In the genomic region with DNA sequence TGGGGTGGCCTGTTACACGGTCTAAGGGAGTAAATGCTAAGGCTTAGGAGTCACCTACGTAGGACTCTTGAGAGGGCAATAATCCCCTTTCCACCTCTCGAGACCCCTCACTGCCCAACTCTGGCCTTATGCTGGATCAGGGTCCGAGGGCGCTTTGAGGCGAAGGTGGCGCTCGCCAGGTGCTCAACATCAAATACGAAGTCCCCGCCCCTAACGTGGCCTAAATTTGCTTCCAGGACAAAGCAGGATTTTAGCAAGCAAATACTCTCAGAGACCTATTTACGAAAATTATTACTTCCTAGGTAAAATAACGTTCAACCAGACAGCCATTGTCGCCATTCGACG, we compare ENCODE assay signal across 1 cellular context.
TF ChIP-seq lines count a peak whose summit lies in the region.

No MANE protein-coding gene starts in this region.

TF ChIP-seq in HepG2, 621 proteins besides CTCF, POLR2A, EP300 and RAD21 (continues in another document):
- TF ChIP-seq NFYC (CRISPR knock-in tag; IDR thresholded peaks at IDR 0.05) (no peak), ZNF546 (CRISPR knock-in tag; conservative IDR thresholded peaks at IDR 0.05) (peak; percentile 87; the same call in 1 of the 2 replicates), ELF1 (CRISPR knock-in tag; IDR thresholded peaks at IDR 0.05) (no peak), SOX5 (CRISPR knock-in tag; IDR thresholded peaks at IDR 0.05; ENCODE audit: borderline replicate concordance) (no peak), ZNF768 (CRISPR knock-in tag; IDR thresholded peaks at IDR 0.05) (no peak), ZNF230 (CRISPR knock-in tag; IDR thresholded peaks at IDR 0.05) (no peak; the same call in 1 of the 2 replicates), MXD4 (CRISPR knock-in tag; IDR thresholded peaks at IDR 0.05) (0 out of 2 replicates have a peak, but pooled peaks have one; percentile 19), ARID4A (CRISPR knock-in tag; IDR thresholded peaks at IDR 0.05; ENCODE audit: borderline replicate concordance) (peak; percentile 52; the same call in 1 of the 2 replicates), MED1 (CRISPR knock-in tag; IDR thresholded peaks at IDR 0.05) (no peak), ZC3H4 (CRISPR knock-in tag; IDR thresholded peaks at IDR 0.05; ENCODE audit: borderline replicate concordance) (peak; percentile 27; the same call in 1 of the 2 replicates), ZNF124 (CRISPR knock-in tag; IDR thresholded peaks at IDR 0.05) (no peak), ATF1 (CRISPR knock-in tag; IDR thresholded peaks at IDR 0.05) (peak; percentile 53; the same call in 1 of the 2 replicates), SNAPC5 (CRISPR knock-in tag; IDR thresholded peaks at IDR 0.05; ENCODE audit: borderline replicate concordance) (no peak), ZSCAN20 (CRISPR knock-in tag; IDR thresholded peaks at IDR 0.05; ENCODE audit: borderline replicate concordance) (0 out of 2 replicates have a peak, but pooled peaks have one; percentile 15), ZNF253 (CRISPR knock-in tag; IDR thresholded peaks at IDR 0.05; ENCODE audit: borderline replicate concordance) (no peak), ETV6 (CRISPR knock-in tag; conservative IDR thresholded peaks at IDR 0.05) (0 out of 2 replicates have a peak, but pooled peaks have one; percentile 21), ATRX (CRISPR knock-in tag; IDR thresholded peaks at IDR 0.05; ENCODE audit: borderline replicate concordance) (peak; percentile 46; the same call in 1 of the 2 replicates), ZC3H13 (CRISPR knock-in tag; IDR thresholded peaks at IDR 0.05) (peak; percentile 67; the same call in 1 of the 2 replicates), ZFX (CRISPR knock-in tag; IDR thresholded peaks at IDR 0.05; ENCODE audit: low read depth) (peak; percentile 84), RBM39 (IDR thresholded peaks at IDR 0.05; ENCODE audit: low read depth, low read length, poor library complexity, severe bottlenecking) (peak; percentile 28), KLF12 (CRISPR knock-in tag; IDR thresholded peaks at IDR 0.05; ENCODE audit: borderline replicate concordance) (0 out of 2 replicates have a peak, but pooled peaks have one; percentile 28), ZNF878 (CRISPR knock-in tag; IDR thresholded peaks at IDR 0.05) (peak; percentile 76; the same call in 1 of the 2 replicates), NCOR1 (IDR thresholded peaks at IDR 0.05; ENCODE audit: borderline replicate concordance, low read length) (peak; percentile 2; the same call in 1 of the 2 replicates), NFE2 (CRISPR knock-in tag; IDR thresholded peaks at IDR 0.05) (no peak), ZNF18 (CRISPR knock-in tag; IDR thresholded peaks at IDR 0.05; ENCODE audit: insufficient replicate concordance) (no peak), IRF1 (CRISPR knock-in tag; IDR thresholded peaks at IDR 0.05; ENCODE audit: low read depth) (peak; percentile 8; the same call in 1 of the 2 replicates), TAF15 (IDR thresholded peaks at IDR 0.05; ENCODE audit: low read depth, low read length, poor library complexity, severe bottlenecking) (no peak), MXI1 (IDR thresholded peaks at IDR 0.05; ENCODE audit: borderline replicate concordance, low read depth, low read length) (no peak), ZNF607 (CRISPR knock-in tag; IDR thresholded peaks at IDR 0.05; ENCODE audit: borderline replicate concordance) (no peak), ZNF737 (CRISPR knock-in tag; IDR thresholded peaks at IDR 0.05; ENCODE audit: borderline replicate concordance) (no peak), ZNF792 (CRISPR knock-in tag; IDR thresholded peaks at IDR 0.05) (no peak), ZSCAN9 (CRISPR knock-in tag; IDR thresholded peaks at IDR 0.05; ENCODE audit: borderline replicate concordance) (no peak), HNF4A (CRISPR knock-in tag; IDR thresholded peaks at IDR 0.05) (no peak), THRA (CRISPR knock-in tag; IDR thresholded peaks at IDR 0.05; ENCODE audit: borderline replicate concordance) (no peak)
- TF ChIP-seq, protein P1, sequence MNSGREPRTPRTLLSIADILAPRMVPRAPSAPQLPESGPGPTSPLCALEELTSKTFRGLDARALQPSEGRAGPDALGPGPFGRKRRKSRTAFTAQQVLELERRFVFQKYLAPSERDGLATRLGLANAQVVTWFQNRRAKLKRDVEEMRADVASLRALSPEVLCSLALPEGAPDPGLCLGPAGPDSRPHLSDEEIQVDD (CRISPR knock-in tag; IDR thresholded peaks at IDR 0.05; ENCODE audit: borderline replicate concordance): 0 out of 2 replicates have a peak, but pooled peaks have one; percentile 30
- TF ChIP-seq, protein P2, sequence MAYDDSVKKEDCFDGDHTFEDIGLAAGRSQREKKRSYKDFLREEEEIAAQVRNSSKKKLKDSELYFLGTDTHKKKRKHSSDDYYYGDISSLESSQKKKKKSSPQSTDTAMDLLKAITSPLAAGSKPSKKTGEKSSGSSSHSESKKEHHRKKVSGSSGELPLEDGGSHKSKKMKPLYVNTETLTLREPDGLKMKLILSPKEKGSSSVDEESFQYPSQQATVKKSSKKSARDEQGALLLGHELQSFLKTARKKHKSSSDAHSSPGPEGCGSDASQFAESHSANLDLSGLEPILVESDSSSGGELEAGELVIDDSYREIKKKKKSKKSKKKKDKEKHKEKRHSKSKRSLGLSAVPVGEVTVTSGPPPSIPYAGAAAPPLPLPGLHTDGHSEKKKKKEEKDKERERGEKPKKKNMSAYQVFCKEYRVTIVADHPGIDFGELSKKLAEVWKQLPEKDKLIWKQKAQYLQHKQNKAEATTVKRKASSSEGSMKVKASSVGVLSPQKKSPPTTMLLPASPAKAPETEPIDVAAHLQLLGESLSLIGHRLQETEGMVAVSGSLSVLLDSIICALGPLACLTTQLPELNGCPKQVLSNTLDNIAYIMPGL (CRISPR knock-in tag; IDR thresholded peaks at IDR 0.05; ENCODE audit: borderline replicate concordance in 1 of 2, low read depth in 1 of 2): peak in 1 of 2 experiments; percentile 87; a peak in 1 of 4 replicates
- TF ChIP-seq, protein P3, sequence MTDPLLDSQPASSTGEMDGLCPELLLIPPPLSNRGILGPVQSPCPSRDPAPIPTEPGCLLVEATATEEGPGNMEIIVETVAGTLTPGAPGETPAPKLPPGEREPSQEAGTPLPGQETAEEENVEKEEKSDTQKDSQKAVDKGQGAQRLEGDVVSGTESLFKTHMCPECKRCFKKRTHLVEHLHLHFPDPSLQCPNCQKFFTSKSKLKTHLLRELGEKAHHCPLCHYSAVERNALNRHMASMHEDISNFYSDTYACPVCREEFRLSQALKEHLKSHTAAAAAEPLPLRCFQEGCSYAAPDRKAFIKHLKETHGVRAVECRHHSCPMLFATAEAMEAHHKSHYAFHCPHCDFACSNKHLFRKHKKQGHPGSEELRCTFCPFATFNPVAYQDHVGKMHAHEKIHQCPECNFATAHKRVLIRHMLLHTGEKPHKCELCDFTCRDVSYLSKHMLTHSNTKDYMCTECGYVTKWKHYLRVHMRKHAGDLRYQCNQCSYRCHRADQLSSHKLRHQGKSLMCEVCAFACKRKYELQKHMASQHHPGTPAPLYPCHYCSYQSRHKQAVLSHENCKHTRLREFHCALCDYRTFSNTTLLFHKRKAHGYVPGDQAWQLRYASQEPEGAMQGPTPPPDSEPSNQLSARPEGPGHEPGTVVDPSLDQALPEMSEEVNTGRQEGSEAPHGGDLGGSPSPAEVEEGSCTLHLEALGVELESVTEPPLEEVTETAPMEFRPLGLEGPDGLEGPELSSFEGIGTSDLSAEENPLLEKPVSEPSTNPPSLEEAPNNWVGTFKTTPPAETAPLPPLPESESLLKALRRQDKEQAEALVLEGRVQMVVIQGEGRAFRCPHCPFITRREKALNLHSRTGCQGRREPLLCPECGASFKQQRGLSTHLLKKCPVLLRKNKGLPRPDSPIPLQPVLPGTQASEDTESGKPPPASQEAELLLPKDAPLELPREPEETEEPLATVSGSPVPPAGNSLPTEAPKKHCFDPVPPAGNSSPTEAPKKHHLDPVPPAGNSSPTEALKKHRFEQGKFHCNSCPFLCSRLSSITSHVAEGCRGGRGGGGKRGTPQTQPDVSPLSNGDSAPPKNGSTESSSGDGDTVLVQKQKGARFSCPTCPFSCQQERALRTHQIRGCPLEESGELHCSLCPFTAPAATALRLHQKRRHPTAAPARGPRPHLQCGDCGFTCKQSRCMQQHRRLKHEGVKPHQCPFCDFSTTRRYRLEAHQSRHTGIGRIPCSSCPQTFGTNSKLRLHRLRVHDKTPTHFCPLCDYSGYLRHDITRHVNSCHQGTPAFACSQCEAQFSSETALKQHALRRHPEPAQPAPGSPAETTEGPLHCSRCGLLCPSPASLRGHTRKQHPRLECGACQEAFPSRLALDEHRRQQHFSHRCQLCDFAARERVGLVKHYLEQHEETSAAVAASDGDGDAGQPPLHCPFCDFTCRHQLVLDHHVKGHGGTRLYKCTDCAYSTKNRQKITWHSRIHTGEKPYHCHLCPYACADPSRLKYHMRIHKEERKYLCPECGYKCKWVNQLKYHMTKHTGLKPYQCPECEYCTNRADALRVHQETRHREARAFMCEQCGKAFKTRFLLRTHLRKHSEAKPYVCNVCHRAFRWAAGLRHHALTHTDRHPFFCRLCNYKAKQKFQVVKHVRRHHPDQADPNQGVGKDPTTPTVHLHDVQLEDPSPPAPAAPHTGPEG (CRISPR knock-in tag; IDR thresholded peaks at IDR 0.05): peak; percentile 15; the same call in 1 of the 2 replicates
- TF ChIP-seq, protein P4, sequence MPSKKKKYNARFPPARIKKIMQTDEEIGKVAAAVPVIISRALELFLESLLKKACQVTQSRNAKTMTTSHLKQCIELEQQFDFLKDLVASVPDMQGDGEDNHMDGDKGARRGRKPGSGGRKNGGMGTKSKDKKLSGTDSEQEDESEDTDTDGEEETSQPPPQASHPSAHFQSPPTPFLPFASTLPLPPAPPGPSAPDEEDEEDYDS (CRISPR knock-in tag; IDR thresholded peaks at IDR 0.05): no peak
- TF ChIP-seq, protein P5, sequence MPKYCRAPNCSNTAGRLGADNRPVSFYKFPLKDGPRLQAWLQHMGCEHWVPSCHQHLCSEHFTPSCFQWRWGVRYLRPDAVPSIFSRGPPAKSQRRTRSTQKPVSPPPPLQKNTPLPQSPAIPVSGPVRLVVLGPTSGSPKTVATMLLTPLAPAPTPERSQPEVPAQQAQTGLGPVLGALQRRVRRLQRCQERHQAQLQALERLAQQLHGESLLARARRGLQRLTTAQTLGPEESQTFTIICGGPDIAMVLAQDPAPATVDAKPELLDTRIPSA (CRISPR knock-in tag; IDR thresholded peaks at IDR 0.05; ENCODE audit: borderline replicate concordance): peak; percentile 54; the same call in 1 of the 2 replicates
- TF ChIP-seq, protein P6, sequence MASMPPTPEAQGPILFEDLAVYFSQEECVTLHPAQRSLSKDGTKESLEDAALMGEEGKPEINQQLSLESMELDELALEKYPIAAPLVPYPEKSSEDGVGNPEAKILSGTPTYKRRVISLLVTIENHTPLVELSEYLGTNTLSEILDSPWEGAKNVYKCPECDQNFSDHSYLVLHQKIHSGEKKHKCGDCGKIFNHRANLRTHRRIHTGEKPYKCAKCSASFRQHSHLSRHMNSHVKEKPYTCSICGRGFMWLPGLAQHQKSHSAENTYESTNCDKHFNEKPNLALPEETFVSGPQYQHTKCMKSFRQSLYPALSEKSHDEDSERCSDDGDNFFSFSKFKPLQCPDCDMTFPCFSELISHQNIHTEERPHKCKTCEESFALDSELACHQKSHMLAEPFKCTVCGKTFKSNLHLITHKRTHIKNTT (CRISPR knock-in tag; IDR thresholded peaks at IDR 0.05): no peak
